ENCODE assay signal across 1 cellular context in genomic region chr17:42798383-42799380, GRCh38.
A peak's percentile ranks its signal among the peaks of the same experiment; 100 is the strongest.
TF ChIP-seq lines count a peak whose summit lies in the region.

CNTD1 (plus strand) TSS chr17:42798861; CDS start chr17:42799068, 207 bp downstream.
COA3 (minus strand) TSS chr17:42798704; CDS start chr17:42798681, 23 bp downstream.

TF ChIP-seq in HepG2, 621 proteins besides CTCF, POLR2A, EP300 and RAD21 (continued from another document and continues in another):
- TF ChIP-seq KIAA2018 (CRISPR knock-in tag; IDR thresholded peaks at IDR 0.05; ENCODE audit: borderline replicate concordance) (no peak), KAT7 (CRISPR knock-in tag; IDR thresholded peaks at IDR 0.05; ENCODE audit: borderline replicate concordance) (peak; percentile 93), POGK (CRISPR knock-in tag; conservative IDR thresholded peaks at IDR 0.05) (peak; percentile 96), ZNF430 (CRISPR knock-in tag; IDR thresholded peaks at IDR 0.05) (peak; percentile 28; the same call in 1 of the 2 replicates), ZNF556 (CRISPR knock-in tag; IDR thresholded peaks at IDR 0.05; ENCODE audit: borderline replicate concordance) (peak; percentile 93; the same call in 1 of the 2 replicates), GATAD1 (CRISPR knock-in tag; IDR thresholded peaks at IDR 0.05) (peak; percentile 93), ZSCAN29 (CRISPR knock-in tag; conservative IDR thresholded peaks at IDR 0.05) (peak; percentile 59; the same call in 1 of the 2 replicates), ZBTB42 (CRISPR knock-in tag; IDR thresholded peaks at IDR 0.05) (no peak; the same call in 1 of the 2 replicates), ESRRA (CRISPR knock-in tag; IDR thresholded peaks at IDR 0.05; ENCODE audit: low read depth) (peak; percentile 64; the same call in 1 of the 2 replicates), FIP1L1 (IDR thresholded peaks at IDR 0.05; ENCODE audit: borderline replicate concordance, insufficient read depth, low read depth, low read length) (no peak), MIER3 (CRISPR knock-in tag; IDR thresholded peaks at IDR 0.05; ENCODE audit: borderline replicate concordance) (peak; percentile 97), ZNF275 (CRISPR knock-in tag; IDR thresholded peaks at IDR 0.05; ENCODE audit: borderline replicate concordance) (peak; percentile 98), ZNF329 (CRISPR knock-in tag; IDR thresholded peaks at IDR 0.05; ENCODE audit: low read depth) (peak; percentile 83; the same call in 1 of the 2 replicates), ZNF879 (CRISPR knock-in tag; IDR thresholded peaks at IDR 0.05) (peak; percentile 91), SKI (IDR thresholded peaks at IDR 0.05; ENCODE audit: partially characterized antibody) (peak; percentile 28), RFX1 (IDR thresholded peaks at IDR 0.05) (no peak), KLF11 (CRISPR knock-in tag; IDR thresholded peaks at IDR 0.05) (peak; percentile 96), MAFF (IDR thresholded peaks at IDR 0.05; ENCODE audit: low read depth, low read length) (no peak), ZNF3 (CRISPR knock-in tag; IDR thresholded peaks at IDR 0.05) (peak; percentile 83; the same call in 1 of the 2 replicates), ZNF563 (CRISPR knock-in tag; IDR thresholded peaks at IDR 0.05) (peak; percentile 87), ZNF549 (CRISPR knock-in tag; IDR thresholded peaks at IDR 0.05) (no peak), ZNF335 (CRISPR knock-in tag; IDR thresholded peaks at IDR 0.05) (peak; percentile 79), SALL2 (CRISPR knock-in tag; IDR thresholded peaks at IDR 0.05) (peak; percentile 88), MIXL1 (CRISPR knock-in tag; IDR thresholded peaks at IDR 0.05) (peak; percentile 73; the same call in 1 of the 2 replicates), TSC22D2 (CRISPR knock-in tag; IDR thresholded peaks at IDR 0.05; ENCODE audit: borderline replicate concordance) (peak; percentile 79), NFYC (CRISPR knock-in tag; IDR thresholded peaks at IDR 0.05) (peak; percentile 93), FOXO1 (CRISPR knock-in tag; IDR thresholded peaks at IDR 0.05) (peak; percentile 79), PHF21A (CRISPR knock-in tag; IDR thresholded peaks at IDR 0.05) (peak; percentile 88; the same call in 1 of the 2 replicates), ZBED4 (CRISPR knock-in tag; IDR thresholded peaks at IDR 0.05; ENCODE audit: borderline replicate concordance) (peak; percentile 64; the same call in 1 of the 2 replicates), ZNF138 (CRISPR knock-in tag; IDR thresholded peaks at IDR 0.05; ENCODE audit: low read depth) (peak; percentile 94), ZNF768 (CRISPR knock-in tag; IDR thresholded peaks at IDR 0.05) (peak; percentile 73; the same call in 1 of the 2 replicates), ZMYM3 (CRISPR knock-in tag; IDR thresholded peaks at IDR 0.05) (peak; percentile 93), ZNF780A (CRISPR knock-in tag; IDR thresholded peaks at IDR 0.05) (peak; percentile 85; the same call in 1 of the 2 replicates), KMT2A (CRISPR knock-in tag; IDR thresholded peaks at IDR 0.05) (peak; percentile 83; the same call in 1 of the 2 replicates), STAT6 (CRISPR knock-in tag; IDR thresholded peaks at IDR 0.05; ENCODE audit: borderline replicate concordance) (peak; percentile 93), ZFP36 (IDR thresholded peaks at IDR 0.05; ENCODE audit: borderline replicate concordance, low read depth, low read length, partially characterized antibody) (no peak), ZC3H4 (CRISPR knock-in tag; IDR thresholded peaks at IDR 0.05; ENCODE audit: borderline replicate concordance) (no peak; the same call in 1 of the 2 replicates), HOXA9 (CRISPR knock-in tag; IDR thresholded peaks at IDR 0.05; ENCODE audit: borderline replicate concordance) (peak; percentile 54; the same call in 1 of the 2 replicates), ZBTB38 (CRISPR knock-in tag; IDR thresholded peaks at IDR 0.05) (peak; percentile 90), ZNF781 (CRISPR knock-in tag; IDR thresholded peaks at IDR 0.05; ENCODE audit: borderline replicate concordance, not compliant biosample characterization) (peak; percentile 96)
